Comparison of ENCODE assay signal across 12 cellular contexts in genomic region chr7:101100858-101101847, GRCh38. TPM values are rescaled to one million over a fixed set of nuclear protein-coding genes. Genes with fewer than 3 reads are reported as not detected.
DNase-seq lines count a peak whose midpoint lies in the region; ATAC-seq, FAIRE-seq and TF ChIP-seq lines count a peak whose summit lies in the region.
"Had no signal": no experiment of that assay in that cellular context is flagged by ENCODE, and none has a peak within 500 bp of the region (broad histone marks: within the 10 kb centered on the region; RNA-seq: fewer than 3 reads in every experiment).

No MANE protein-coding gene starts in this region.

- H3K36me3 Mint-ChIP-seq in GM23338 (ENCODE audit: low read depth) = no peaks in the 10 kb centered on the region
- no peaks in the 10 kb centered on the region for H3K36me3 Mint-ChIP-seq in natural killer cell treated with Interleukin-12 subunit alpha and Interleukin-12 subunit beta and Interleukin-15 and Interleukin-18, amount 100 ng/mL, for 72 hours
- H3K36me3 Mint-ChIP-seq: activated CD4-positive, alpha-beta memory T cell treated with anti-CD3 and anti-CD28 coated beads for 36 hours; activated naive CD8-positive, alpha-beta T cell treated with anti-CD3 and anti-CD28 coated beads for 36 hours had no signal

- H3K27ac ChIP-seq in GM23338 (ENCODE audit: low read depth) = 0 out of 2 replicates have a peak overlapping the region, but pooled peaks have one; percentile 50
- H3K27ac ChIP-seq in keratinocyte (ENCODE audit: control insufficient read depth, insufficient read depth, low read length) = peak overlapping the region; percentile 94
- peak overlapping the region; percentile 41 for H3K27ac ChIP-seq in stomach smooth muscle (ENCODE audit: low read length)

- TF ChIP-seq CTCF in GM23338 (conservative IDR thresholded peaks at IDR 0.05; ENCODE audit: low read depth in 2 of 2) (no peak), keratinocyte (optimal IDR thresholded peaks at IDR 0.05 in 1 of 3, IDR thresholded peaks at IDR 0.05 in 1 of 3, conservative IDR thresholded peaks at IDR 0.05 in 1 of 3; ENCODE audit: extremely low read depth in 1 of 3, insufficient read depth in 2 of 3, low read length in 3 of 3) (no peak)

- peaks cover 34% of the 10 kb centered on the region for H3K4me1 Mint-ChIP-seq in GM23338
- H3K4me1 Mint-ChIP-seq in natural killer cell treated with Interleukin-12 subunit alpha and Interleukin-12 subunit beta and Interleukin-15 and Interleukin-18, amount 100 ng/mL, for 72 hours (ENCODE audit: low read depth in 2 of 2) = peaks cover 15 to 18% of the 10 kb centered on the region in 2 donors

- no peaks in the 10 kb centered on the region for H3K79me2 ChIP-seq in GM23338 (replicated peaks; ENCODE audit: insufficient read depth)
- H3K79me2 ChIP-seq in keratinocyte (ENCODE audit: control insufficient read depth, insufficient read depth, low read length) = no peaks in the 10 kb centered on the region

- H3F3A ChIP-seq in GM23338 (replicated peaks; ENCODE audit: low read depth) = peaks cover 12% of the 10 kb centered on the region; the same call in 1 of the 2 replicates

- H3K4me3 ChIP-seq in GM23338 (no peak overlapping the region), adipocyte (ENCODE audit: low read length) (peak overlapping the region; percentile 55), keratinocyte (ENCODE audit: control insufficient read depth in 2 of 3, extremely low read depth in 1 of 3, insufficient read depth in 2 of 3, low read depth in 1 of 3, low read length in 3 of 3) (no peak overlapping the region), stomach smooth muscle (ENCODE audit: low read length in 2 of 2) (no peak overlapping the region)

- H3K9ac ChIP-seq in adipocyte (ENCODE audit: low read length) (peak overlapping the region; percentile 87), keratinocyte (ENCODE audit: control insufficient read depth, extremely low read depth, insufficient read depth, low read length) (peak overlapping the region; percentile 81), stomach smooth muscle (ENCODE audit: low read length in 2 of 2) (no peak overlapping the region)

- H3K36me3 ChIP-seq in GM23338 (ENCODE audit: insufficient read depth) (no peaks in the 10 kb centered on the region), adipocyte (ENCODE audit: control insufficient read depth, insufficient read depth, low read length, severe bottlenecking) (no peaks in the 10 kb centered on the region), keratinocyte (ENCODE audit: control insufficient read depth in 2 of 2, extremely low read depth in 1 of 2, insufficient read depth in 2 of 2, low read length in 2 of 2) (no peaks in the 10 kb centered on the region), stomach smooth muscle (ENCODE audit: control insufficient read depth in 2 of 2, insufficient read depth in 2 of 2, low read length in 2 of 2) (no peaks in the 10 kb centered on the region)

- no peaks in the 10 kb centered on the region for H3K9me2 ChIP-seq in GM23338 (ENCODE audit: insufficient read depth)

- peak overlapping the region; percentile 95 for H2AFZ ChIP-seq in GM23338
- H2AFZ ChIP-seq in keratinocyte (ENCODE audit: control insufficient read depth, low read length) = no peak overlapping the region

- H3K9me3 ChIP-seq in adipocyte (ENCODE audit: control insufficient read depth, low read length) (no peaks in the 10 kb centered on the region), keratinocyte (ENCODE audit: control insufficient read depth, low read depth, low read length) (no peaks in the 10 kb centered on the region), stomach smooth muscle (ENCODE audit: control insufficient read depth in 2 of 2, low read length in 2 of 2) (no peaks in the 10 kb centered on the region)

- H3K9me3 Mint-ChIP-seq in GM23338 = no peaks in the 10 kb centered on the region
- no peaks in the 10 kb centered on the region for H3K9me3 Mint-ChIP-seq in natural killer cell treated with Interleukin-12 subunit alpha and Interleukin-12 subunit beta and Interleukin-15 and Interleukin-18, amount 100 ng/mL, for 72 hours
- H3K9me3 Mint-ChIP-seq: activated CD4-positive, alpha-beta memory T cell treated with anti-CD3 and anti-CD28 coated beads for 36 hours; activated naive CD8-positive, alpha-beta T cell treated with anti-CD3 and anti-CD28 coated beads for 36 hours had no signal

- no peaks in the 10 kb centered on the region for H3K9me1 ChIP-seq in keratinocyte (ENCODE audit: control insufficient read depth, extremely low read depth, insufficient read depth, low read length)

- H4K20me1 ChIP-seq in GM23338 (replicated peaks; ENCODE audit: insufficient read depth) = no peaks in the 10 kb centered on the region
- H4K20me1 ChIP-seq in keratinocyte (ENCODE audit: control insufficient read depth, extremely low read depth, insufficient read depth, low read length) = no peaks in the 10 kb centered on the region

- peak overlapping the region; percentile 86 for H3K27ac Mint-ChIP-seq in GM23338
- no peak overlapping the region for H3K27ac Mint-ChIP-seq in natural killer cell treated with Interleukin-12 subunit alpha and Interleukin-12 subunit beta and Interleukin-15 and Interleukin-18, amount 100 ng/mL, for 72 hours
- H3K27ac Mint-ChIP-seq: activated CD4-positive, alpha-beta memory T cell treated with anti-CD3 and anti-CD28 coated beads for 36 hours; activated naive CD8-positive, alpha-beta T cell treated with anti-CD3 and anti-CD28 coated beads for 36 hours had no signal

- no peak for ATAC-seq in GM23338
- no peak for ATAC-seq in natural killer cell treated with Interleukin-12 subunit alpha and Interleukin-12 subunit beta and Interleukin-15 and Interleukin-18, amount 100 ng/mL, for 72 hours

- FAIRE-seq in keratinocyte (lab: Jason Lieb, UNC) = no peak
- FAIRE-seq: kidney had no signal

- no peak overlapping the region; the same call in 2 of the 3 replicates for H3K4me3 Mint-ChIP-seq in GM23338
- H3K4me3 Mint-ChIP-seq in natural killer cell treated with Interleukin-12 subunit alpha and Interleukin-12 subunit beta and Interleukin-15 and Interleukin-18, amount 100 ng/mL, for 72 hours = no peak overlapping the region
- H3K4me3 Mint-ChIP-seq: activated CD4-positive, alpha-beta memory T cell treated with anti-CD3 and anti-CD28 coated beads for 36 hours; activated naive CD8-positive, alpha-beta T cell treated with anti-CD3 and anti-CD28 coated beads for 36 hours had no signal

- H3K4me2 ChIP-seq in GM23338 (peak overlapping the region; percentile 64; the same call in 1 of the 2 replicates), keratinocyte (ENCODE audit: control insufficient read depth, extremely low read depth, insufficient read depth, low read depth, low read length) (peak overlapping the region; percentile 78)

- DNase-seq in GM23338 (ENCODE audit: low spot score) = no peak
- no peak for DNase-seq in adipocyte (ENCODE audit: low read depth)
- DNase-seq in keratinocyte (ENCODE audit: low read depth, low spot score) = no peak
- no peak for DNase-seq in occipital lobe (lab: John Stamatoyannopoulos, UW)
- DNase-seq in iPS-NIHi11 (ENCODE audit: low spot score) = no peak
- no peak for DNase-seq in DMS 273 treated with DMSO at 0.1 percent for 48 hours (lab: John Stamatoyannopoulos, UW)
- no peak for DNase-seq in natural killer cell treated with Interleukin-12 subunit alpha and Interleukin-12 subunit beta and Interleukin-15 and Interleukin-18, amount 100 ng/mL, for 72 hours (ENCODE audit: low spot score)
- DNase-seq: KG1 had no signal

- dilution Hi-C loops in keratinocyte (cut with MboI; ENCODE audit: extremely low pct_ligation_motif_present, low sequenced_read_pairs) = no loop called here

- H3K4me1 ChIP-seq in GM23338 (ENCODE audit: insufficient read depth) (peaks cover 30% of the 10 kb centered on the region), adipocyte (ENCODE audit: control insufficient read depth, insufficient read depth, low read length) (peaks cover 45% of the 10 kb centered on the region), keratinocyte (ENCODE audit: control insufficient read depth, extremely low read depth, insufficient read depth, low read length) (peaks cover 48% of the 10 kb centered on the region), stomach smooth muscle (ENCODE audit: control insufficient read depth, insufficient read depth, low read length) (peaks cover 16% of the 10 kb centered on the region)

- peaks cover 25% of the 10 kb centered on the region for H3K27me3 Mint-ChIP-seq in GM23338 (ENCODE audit: insufficient read depth, low read depth, poor library complexity)
- H3K27me3 Mint-ChIP-seq in natural killer cell treated with Interleukin-12 subunit alpha and Interleukin-12 subunit beta and Interleukin-15 and Interleukin-18, amount 100 ng/mL, for 72 hours = no peaks in the 10 kb centered on the region

- H3K27me3 ChIP-seq in GM23338 (ENCODE audit: insufficient read depth) (no peaks in the 10 kb centered on the region), adipocyte (replicated peaks; ENCODE audit: control insufficient read depth, insufficient read depth, low read length) (no peaks in the 10 kb centered on the region), keratinocyte (ENCODE audit: control insufficient read depth, extremely low read depth, insufficient read depth, low read length) (no peaks in the 10 kb centered on the region), stomach smooth muscle (ENCODE audit: control insufficient read depth in 1 of 2, insufficient read depth in 2 of 2, low read length in 2 of 2) (no peaks in the 10 kb centered on the region)

RNA-seq across cellular contexts. Expression of gene TRIM56, which starts 15.9 kb away (rescaled TPM):
- total RNA-seq in GM23338 (2014; rRNA removed; shearing (Covaris generic)) = 12.9 and 15.7 TPM in 2 replicates
- polyA plus RNA-seq in GM23338 (2016; fragmentation: Nextera tagmentation; extraction: Ambion mirVana) (8.7 and 10.0 TPM in 2 replicates), keratinocyte (3.0 to 3.9 TPM (median 3.6 TPM) in 3 replicates)
- 3.5 TPM for polyA plus RNA-seq in keratinocyte (2011; ENCODE audit: low read depth)
- 1.9 and 2.2 TPM in 2 replicates for polyA plus RNA-seq in keratinocyte (2011; cell fraction: cytosol; rRNA removed)
- 10.0 and 14.9 TPM in 2 replicates for polyA plus RNA-seq in keratinocyte (2011; cell fraction: nucleus; rRNA removed)
- 6.4 and 13.0 TPM in 2 replicates for polyA plus RNA-seq in keratinocyte (2012; ENCODE audit: low replicate concordance)
- polyA minus RNA-seq in keratinocyte = 3.2 to 11.9 TPM (median 7.8 TPM) in 3 replicates
- 8.6 TPM for polyA minus RNA-seq in keratinocyte (2011; cell fraction: cytosol; rRNA and poly(A)+ RNA removed)
- 6.0 and 10.9 TPM in 2 replicates for polyA minus RNA-seq in keratinocyte (2011; cell fraction: nucleus; rRNA and poly(A)+ RNA removed)
- total RNA-seq in occipital lobe = 1.1 TPM
- 10 to 100 TPM; 54.8 to 73.7 TPM for total RNA-seq in natural killer cell treated with Interleukin-12 subunit alpha and Interleukin-12 subunit beta and Interleukin-15 and Interleukin-18, amount 100 ng/mL, for 72 hours

RNA-seq across cellular contexts. Expression of gene SERPINE1, which starts 25.8 kb away (rescaled TPM):
- total RNA-seq in GM23338 (2014; rRNA removed; shearing (Covaris generic)) = 0.97 and 2.0 TPM in 2 replicates
- polyA plus RNA-seq in GM23338 (2016; fragmentation: Nextera tagmentation; extraction: Ambion mirVana) = 0.63 and 1.2 TPM in 2 replicates
- 522 to 820 TPM (median 808 TPM) in 3 replicates for polyA plus RNA-seq in keratinocyte
- 34.7 TPM for polyA plus RNA-seq in keratinocyte (2011; ENCODE audit: low read depth)
- polyA plus RNA-seq in keratinocyte (2011; cell fraction: cytosol; rRNA removed) = 285 and 359 TPM in 2 replicates
- 835 and 1,052 TPM in 2 replicates for polyA plus RNA-seq in keratinocyte (2011; cell fraction: nucleus; rRNA removed)
- polyA plus RNA-seq in keratinocyte (2012; ENCODE audit: low replicate concordance) = 93.7 and 469 TPM in 2 replicates
- polyA minus RNA-seq in keratinocyte = 678 to 1,056 TPM (median 837 TPM) in 3 replicates
- polyA minus RNA-seq in keratinocyte (2011; cell fraction: cytosol; rRNA and poly(A)+ RNA removed) = 628 TPM
- polyA minus RNA-seq in keratinocyte (2011; cell fraction: nucleus; rRNA and poly(A)+ RNA removed) = 723 and 866 TPM in 2 replicates
- total RNA-seq in occipital lobe = 0.78 TPM
- not detected for total RNA-seq in natural killer cell treated with Interleukin-12 subunit alpha and Interleukin-12 subunit beta and Interleukin-15 and Interleukin-18, amount 100 ng/mL, for 72 hours

RNA-seq across cellular contexts. Expression of gene AP1S1, which starts 53.1 kb away (rescaled TPM):
- total RNA-seq in GM23338 (2014; rRNA removed; shearing (Covaris generic)) = 60.6 and 62.9 TPM in 2 replicates
- polyA plus RNA-seq in GM23338 (2016; fragmentation: Nextera tagmentation; extraction: Ambion mirVana) (11.5 and 12.2 TPM in 2 replicates), keratinocyte (279 to 310 TPM (median 289 TPM) in 3 replicates)
- 177 TPM for polyA plus RNA-seq in keratinocyte (2011; ENCODE audit: low read depth)
- polyA plus RNA-seq in keratinocyte (2011; cell fraction: cytosol; rRNA removed) = 272 and 352 TPM in 2 replicates
- polyA plus RNA-seq in keratinocyte (2011; cell fraction: nucleus; rRNA removed) = 191 and 237 TPM in 2 replicates
- polyA plus RNA-seq in keratinocyte (2012; ENCODE audit: low replicate concordance) = 194 and 251 TPM in 2 replicates
- 89.4 to 186 TPM (median 148 TPM) in 3 replicates for polyA minus RNA-seq in keratinocyte
- polyA minus RNA-seq in keratinocyte (2011; cell fraction: cytosol; rRNA and poly(A)+ RNA removed) = 164 TPM
- 32.7 and 46.5 TPM in 2 replicates for polyA minus RNA-seq in keratinocyte (2011; cell fraction: nucleus; rRNA and poly(A)+ RNA removed)
- 93.4 TPM for total RNA-seq in occipital lobe
- total RNA-seq in natural killer cell treated with Interleukin-12 subunit alpha and Interleukin-12 subunit beta and Interleukin-15 and Interleukin-18, amount 100 ng/mL, for 72 hours = 10 to 100 TPM; 30.9 to 39.4 TPM

Comparison
In these comparisons a context has a peak if more than half of its experiments do, and no peak if none do; other contexts are left out.
1. H3K27ac ChIP-seq: peak in every context shown above with its lines; median percentile 94 in keratinocyte; 50 in GM23338; 41 in stomach smooth muscle.
2. H3K9ac ChIP-seq: peak in adipocyte (single experiment) and keratinocyte (single experiment); none in stomach smooth muscle (0 of 2).